ENCODE assay signal across 8 cellular contexts in the genomic region with DNA sequence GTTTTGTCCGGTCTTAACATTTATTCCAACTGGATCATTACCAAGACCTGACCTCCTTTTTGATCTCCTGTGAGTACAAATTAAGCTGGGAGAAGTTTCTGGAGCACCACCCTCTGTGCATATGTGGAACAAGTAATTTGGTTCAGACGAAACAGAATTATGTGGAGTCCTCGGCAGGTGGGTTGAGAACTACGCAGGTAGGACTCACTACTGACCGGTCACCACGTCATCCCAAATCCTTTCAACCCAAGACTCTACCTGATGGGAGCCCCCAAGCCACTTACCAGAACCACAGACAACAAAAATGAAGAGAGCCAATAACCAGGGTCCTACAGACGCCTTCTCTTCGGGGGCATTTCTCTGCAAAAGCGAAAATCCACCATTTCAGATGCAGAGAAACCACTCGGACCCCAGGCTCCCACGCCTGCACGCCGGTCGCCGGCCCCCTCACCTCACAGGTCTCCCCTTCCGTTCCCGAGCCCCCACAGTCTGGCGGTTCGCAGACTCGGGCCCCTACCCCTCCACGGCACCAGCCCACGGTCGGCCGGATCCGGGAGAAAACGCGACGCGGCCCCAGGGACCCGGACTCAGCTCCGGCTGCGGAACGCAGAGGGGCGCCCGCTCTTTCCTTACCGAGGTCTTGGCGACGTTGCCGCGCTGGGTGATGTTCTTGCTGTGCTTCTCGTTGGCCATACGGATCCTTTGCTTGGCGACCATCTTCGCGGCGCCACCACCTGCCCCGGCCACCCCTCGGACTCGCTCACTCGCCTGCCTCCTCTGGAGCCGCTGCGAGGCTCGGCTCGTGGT. TPM values are rescaled to one million over a fixed set of nuclear protein-coding genes. Genes with fewer than 3 reads are reported as not detected.
DNase-seq lines count a peak whose midpoint lies in the region; ATAC-seq and TF ChIP-seq lines count a peak whose summit lies in the region.

No MANE protein-coding gene starts in this region.

- intact Hi-C loops in Panc1 (cut with micrococcal nuclease; ENCODE audit: unreplicated experiment): no loop called here

- peaks cover 30% of the 10 kb centered on the region for H3K4me1 ChIP-seq in Panc1 (ENCODE audit: control insufficient read depth, insufficient read depth, low read length)

- TF ChIP-seq CTCF in GM12875 (IDR thresholded peaks at IDR 0.05; ENCODE audit: borderline replicate concordance, insufficient read depth, low read depth, low read length): no peak
- no peak for TF ChIP-seq CTCF in Panc1 (IDR thresholded peaks at IDR 0.05)

- no peaks in the 10 kb centered on the region for H3K27me3 ChIP-seq in Panc1 (ENCODE audit: control insufficient read depth, insufficient read depth, low read length)

- no peaks in the 10 kb centered on the region for H3K9me3 ChIP-seq in Panc1 (ENCODE audit: control insufficient read depth, insufficient read depth, low read depth, low read length)

- in situ Hi-C loops in Panc1 (cut with HindIII; ENCODE audit: low pct_unique_long_range_greater_than_20kb, low sequenced_read_pairs): no loop called here

- peak overlapping the region; percentile 90 for H3K27ac ChIP-seq in Panc1 (ENCODE audit: low read length)
- peak overlapping the region; percentile 94 for H3K27ac ChIP-seq in angular gyrus (ENCODE audit: low read depth, low read length)

- no TSS peak for BruUV-seq in Panc1 (replicated peaks; lab: Mats Ljungman, UMichigan)

- CTCF ChIA-PET in Panc1 (lab: Charles Lee): interaction anchor here (0.5 kb wide), 1 partner anchor 540 kb away, joined by 4 read pairs; no protein-coding TSS in a partner anchor

- POLR2A ChIA-PET in Panc1 (lab: Charles Lee): interaction anchor here (0.5 kb wide), 2 partner anchors 12 to 113 kb away, joined by 3 to 7 read pairs; no protein-coding TSS in a partner anchor

- H3K36me3 ChIP-seq in Panc1 (ENCODE audit: control insufficient read depth, insufficient read depth, low read length): peaks cover 33% of the 10 kb centered on the region

- H3K4me3 ChIP-seq in GM12875 (ENCODE audit: low read depth, low read length) (peak overlapping the region; percentile 76), Panc1 (ENCODE audit: low read depth in 2 of 2, low read length in 2 of 2) (peak overlapping the region; percentile 67 to 85), skeletal muscle cell (ENCODE audit: low read depth, low read length) (peak overlapping the region; percentile 71)

- peak; percentile 6 for ATAC-seq in HG02885 (IDR thresholded peaks at IDR 0.05; ENCODE audit: poor library complexity, unreplicated experiment)
- no peak for ATAC-seq in Panc1
- ATAC-seq in HG02610 (IDR thresholded peaks at IDR 0.05; ENCODE audit: unreplicated experiment): no peak

- DNase-seq in Panc1 (ENCODE audit: low read depth, low spot score) (no peak), hypothalamus (lab: John Stamatoyannopoulos, UW) (peak in 33 of 51 donors; percentile 7 to 84 (median 50)), skeletal muscle cell (ENCODE audit: low read depth) (no peak), kidney glomerular epithelial cell (lab: John Stamatoyannopoulos, UW) (no peak)

RNA-seq across cellular contexts. Expression of a gene that starts 0.7 kb away (rescaled TPM):
- 75.0 TPM for total RNA-seq in Panc1 (2021; ENCODE audit: unreplicated experiment)
- polyA plus RNA-seq in Panc1 (2012; ENCODE audit: insufficient read length): 204 TPM

RNA-seq across cellular contexts. Expression of a gene that starts 1.0 kb away (rescaled TPM):
- total RNA-seq in Panc1 (2021; ENCODE audit: unreplicated experiment): 70.0 TPM
- polyA plus RNA-seq in Panc1 (2012; ENCODE audit: insufficient read length): 42.4 TPM

RNA-seq across cellular contexts. Expression of a gene that starts 57.5 kb away (rescaled TPM):
- total RNA-seq in Panc1 (2021; ENCODE audit: unreplicated experiment): 114 TPM
- 75.4 TPM for polyA plus RNA-seq in Panc1 (2012; ENCODE audit: insufficient read length)

Comparison
In these comparisons a context has a peak if more than half of its experiments do, and no peak if none do; other contexts are left out.
1. DNase-seq: peak in hypothalamus (33 of 51); none in Panc1 (single experiment), skeletal muscle cell (single experiment) and kidney glomerular epithelial cell (single experiment).
2. Peak in every context shown above with its lines, with median percentiles within 50 percentile points of each other: H3K4me3 ChIP-seq.